In the genomic region with DNA sequence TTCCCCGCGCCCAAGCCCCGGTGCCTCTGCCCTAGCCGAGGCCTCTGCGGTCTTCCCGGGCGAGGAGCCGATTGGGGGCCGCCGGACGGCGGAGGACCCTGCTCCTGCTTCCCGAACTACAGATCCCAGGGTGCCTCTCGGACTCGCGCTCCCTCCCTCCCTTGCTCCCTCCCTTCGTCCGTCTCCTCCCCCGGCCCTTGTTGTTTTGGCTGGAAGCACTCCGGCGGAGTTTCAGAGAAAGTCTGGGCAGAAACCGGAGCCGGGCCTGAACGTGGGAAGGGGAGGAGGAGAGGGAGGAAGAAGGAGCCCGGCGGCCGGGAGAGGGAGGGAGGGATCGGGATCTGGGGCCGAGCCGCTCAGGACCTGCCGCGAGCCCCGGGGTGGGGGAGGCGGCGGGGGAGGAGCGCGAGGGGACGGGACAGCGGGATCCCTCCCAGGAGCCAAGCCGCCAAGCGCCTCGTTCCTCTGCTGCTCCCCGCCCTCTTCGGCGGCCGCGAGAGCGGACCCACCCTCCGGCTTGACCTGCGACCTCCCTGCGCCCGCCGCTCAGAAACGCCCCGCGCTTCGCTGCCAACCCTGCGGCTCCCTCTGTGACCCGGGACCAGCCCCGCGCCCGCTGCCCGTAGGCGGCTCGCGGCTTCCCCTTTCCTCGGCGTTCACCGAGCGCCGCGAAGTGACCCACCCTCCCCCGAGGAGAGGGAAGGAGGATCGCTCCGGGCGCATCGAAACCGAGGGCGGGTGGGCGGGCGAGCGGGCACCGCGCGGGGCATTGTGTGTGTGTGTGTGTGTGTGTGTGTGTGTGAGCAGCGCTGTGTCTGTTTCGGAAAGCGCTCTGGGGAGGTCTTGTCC, we compare ENCODE assay signal across 8 cellular contexts. TPM values are rescaled to one million over a fixed set of nuclear protein-coding genes. Genes with fewer than 3 reads are reported as not detected.
DNase-seq lines count a peak whose midpoint lies in the region; ATAC-seq and TF ChIP-seq lines count a peak whose summit lies in the region.

No MANE protein-coding gene starts in this region.

- H3K18ac ChIP-seq in trophoblast cell (ENCODE audit: low read length), result peak overlapping the region; percentile 91

- WGBS in trophoblast cell (ENCODE audit: extremely low coverage, insufficient coverage, insufficient read length), result no CpG with 5 or more reads among the region's 88 CpGs

- H3K27ac ChIP-seq in OCI-LY1 (ENCODE audit: low read depth, low read length, poor library complexity, severe bottlenecking) (no peak overlapping the region), angular gyrus (ENCODE audit: low read depth, low read length) (peak overlapping the region; percentile 94), trophoblast cell (ENCODE audit: low read depth, low read length) (peak overlapping the region; percentile 97)

- H3K4me3 ChIP-seq in OCI-LY1 (ENCODE audit: low read depth, low read length, poor library complexity, severe bottlenecking) (peak overlapping the region; percentile 59), trophoblast cell (ENCODE audit: low read depth, low read length) (peak overlapping the region; percentile 95)

- no peaks in the 10 kb centered on the region for H3F3A ChIP-seq in OCI-LY1 (ENCODE audit: insufficient read depth, low read length)

- H3K9me2 ChIP-seq in OCI-LY1 (ENCODE audit: low read depth, low read length), result no peaks in the 10 kb centered on the region

- peak overlapping the region; percentile 91 for H3K14ac ChIP-seq in trophoblast cell (ENCODE audit: low read length)

- H3K4me1 ChIP-seq in OCI-LY1 (ENCODE audit: insufficient read depth, low read length, severe bottlenecking) (no peaks in the 10 kb centered on the region), trophoblast cell (ENCODE audit: control insufficient read depth in 1 of 2, insufficient read depth in 2 of 2, low read length in 2 of 2) (no peaks in the 10 kb centered on the region)

- H4K8ac ChIP-seq in trophoblast cell (ENCODE audit: low read depth, low read length), result peak overlapping the region; percentile 88

- TF ChIP-seq CTCF in OCI-LY1 (IDR thresholded peaks at IDR 0.05; ENCODE audit: low read length), result no peak

- no peak overlapping the region for H2AK5ac ChIP-seq in trophoblast cell (ENCODE audit: low read length)

- DNase-seq in Daoy (ENCODE audit: low read depth), result peak; percentile 76
- peak; percentile 93 for DNase-seq in left cardiac atrium
- peak; percentile 79 to 86 for DNase-seq in trophoblast cell
- DNase-seq in effector CD4-positive, alpha-beta T cell, result no peak

- H3K23ac ChIP-seq in trophoblast cell (ENCODE audit: low read length), result no peak overlapping the region

- H3K36me3 ChIP-seq in OCI-LY1 (ENCODE audit: insufficient read depth, low read length) (no peaks in the 10 kb centered on the region), trophoblast cell (ENCODE audit: control insufficient read depth in 1 of 2, insufficient read depth in 2 of 2, low read length in 2 of 2) (no peaks in the 10 kb centered on the region)

- intact Hi-C loops in left cardiac atrium (cut with DNase I), result loop anchor here (5.0 to 10.0 kb wide), 5 partner anchors 44 to 131 kb away; no protein-coding TSS in a partner anchor

- H2AFZ ChIP-seq in OCI-LY1 (ENCODE audit: low read length) (no peak overlapping the region), trophoblast cell (ENCODE audit: insufficient read depth, low read length, poor library complexity) (peak overlapping the region; percentile 95)

- peak overlapping the region; percentile 8; the same call in 1 of the 2 replicates for H3K9ac ChIP-seq in OCI-LY1 (ENCODE audit: low read length)
- peak overlapping the region; percentile 86 for H3K9ac ChIP-seq in trophoblast cell (ENCODE audit: low read length)

- peak overlapping the region; percentile 61 for H3K4ac ChIP-seq in trophoblast cell (ENCODE audit: low read depth, low read length)

- H3K79me2 ChIP-seq in OCI-LY1 (ENCODE audit: insufficient read depth, low read length) (no peaks in the 10 kb centered on the region), trophoblast cell (ENCODE audit: control insufficient read depth, insufficient read depth, low read length, poor library complexity) (peaks cover 21% of the 10 kb centered on the region)

- H4K91ac ChIP-seq in trophoblast cell (ENCODE audit: low read depth, low read length), result peak overlapping the region; percentile 89

- H4K12ac ChIP-seq in trophoblast cell (ENCODE audit: low read depth, low read length), result peak overlapping the region; percentile 83

- ATAC-seq in GM19468 (IDR thresholded peaks at IDR 0.05; ENCODE audit: extremely low read depth, unreplicated experiment) (peak; percentile 29), HG03558 (IDR thresholded peaks at IDR 0.05; ENCODE audit: extremely low read depth, unreplicated experiment) (peak; percentile 31), left cardiac atrium (peak; percentile 87 to 93)

- no peaks in the 10 kb centered on the region for H3K9me3 ChIP-seq in OCI-LY1 (ENCODE audit: low read length)
- no peaks in the 10 kb centered on the region for H3K9me3 ChIP-seq in trophoblast cell (ENCODE audit: insufficient read depth, low read depth, low read length)

- no peaks in the 10 kb centered on the region for H4K20me1 ChIP-seq in OCI-LY1 (ENCODE audit: insufficient read depth, low read length)

- H3K27me3 ChIP-seq in OCI-LY1 (ENCODE audit: insufficient read depth, low read length), result no peaks in the 10 kb centered on the region
- no peaks in the 10 kb centered on the region for H3K27me3 ChIP-seq in trophoblast cell (ENCODE audit: insufficient read depth, low read length)

- H2BK12ac ChIP-seq in trophoblast cell (ENCODE audit: low read length), result no peak overlapping the region

- peaks cover 24% of the 10 kb centered on the region for H3K79me1 ChIP-seq in trophoblast cell (ENCODE audit: low read length)

- peak overlapping the region; percentile 87 for H2BK5ac ChIP-seq in trophoblast cell (ENCODE audit: low read depth, low read length, poor library complexity)

- H3K4me2 ChIP-seq in OCI-LY1 (ENCODE audit: low read length) (peak overlapping the region; percentile 70), trophoblast cell (ENCODE audit: low read length) (peak overlapping the region; percentile 98)

- peak overlapping the region; percentile 86 for H2BK120ac ChIP-seq in trophoblast cell (ENCODE audit: insufficient read depth, low read length, poor library complexity)

RNA-seq across cellular contexts. Expression of gene GAB1, which starts 0.5 kb away (rescaled TPM):
- total RNA-seq in Daoy (2014; rRNA removed; shearing (Covaris generic)), result 5.3 and 6.7 TPM in 2 replicates
- 10 to 100 TPM; 35.4 to 55.7 TPM for total RNA-seq in left cardiac atrium
- 50.4 and 51.1 TPM in 2 replicates for polyA plus RNA-seq in trophoblast cell (2013)

Comparison
In these comparisons a context has a peak if more than half of its experiments do, and no peak if none do; other contexts are left out.
1. ATAC-seq: peak in every context shown above with its lines; median percentile 90 in left cardiac atrium; 31 in HG03558; 29 in GM19468.